ENCODE assay signal across 8 cellular contexts in genomic region chr2:13046557-13047165, GRCh38.
DNase-seq lines count a peak whose midpoint lies in the region; ATAC-seq and TF ChIP-seq lines count a peak whose summit lies in the region.

No MANE protein-coding gene starts in this region.

- H3K4me3 ChIP-seq in breast epithelium (no peak overlapping the region), OCI-LY1 (ENCODE audit: low read depth, low read length, poor library complexity, severe bottlenecking) (no peak overlapping the region), esophagus muscularis mucosa (no peak overlapping the region), smooth muscle cell (no peak overlapping the region)

- H3K4me2 ChIP-seq in OCI-LY1 (ENCODE audit: low read length) (no peak overlapping the region), smooth muscle cell (no peak overlapping the region)

- H3K9me3 Mint-ChIP-seq in MCF 10A (ENCODE audit: unreplicated experiment), result no peaks in the 10 kb centered on the region
- no peaks in the 10 kb centered on the region for H3K9me3 Mint-ChIP-seq in CD14-positive monocyte

- H3K36me3 Mint-ChIP-seq in MCF 10A (ENCODE audit: insufficient read depth, unreplicated experiment) (no peaks in the 10 kb centered on the region), CD14-positive monocyte (no peaks in the 10 kb centered on the region)

- TF ChIP-seq POLR2A in breast epithelium (IDR thresholded peaks at IDR 0.05), result no peak
- no peak for TF ChIP-seq POLR2A in esophagus muscularis mucosa (IDR thresholded peaks at IDR 0.05; ENCODE audit: low read depth)

- POLR2A ChIA-PET in MCF 10A (lab: Yijun Ruan, JAX), result no interaction called here

- intact Hi-C loops in MCF 10A (cut with micrococcal nuclease) (no loop called here), breast epithelium (cut with DNase I; ENCODE audit: low total_unique reads) (no loop called here), esophagus muscularis mucosa (cut with DNase I) (no loop called here), CD14-positive monocyte (cut with micrococcal nuclease) (no loop called here)

- H3K36me3 ChIP-seq in breast epithelium, result no peaks in the 10 kb centered on the region
- no peaks in the 10 kb centered on the region for H3K36me3 ChIP-seq in OCI-LY1 (ENCODE audit: insufficient read depth, low read length)
- no peaks in the 10 kb centered on the region for H3K36me3 ChIP-seq in esophagus muscularis mucosa
- H3K36me3 ChIP-seq in smooth muscle cell (ENCODE audit: low read depth), result no peaks in the 10 kb centered on the region

- H3K79me2 ChIP-seq in OCI-LY1 (ENCODE audit: insufficient read depth, low read length) (no peaks in the 10 kb centered on the region), smooth muscle cell (ENCODE audit: low read depth) (no peaks in the 10 kb centered on the region)

- H3K4me3 Mint-ChIP-seq in MCF 10A (ENCODE audit: unreplicated experiment) (no peak overlapping the region), CD14-positive monocyte (no peak overlapping the region)

- TF ChIP-seq CTCF in MCF 10A (IDR thresholded peaks at IDR 0.05; ENCODE audit: unreplicated experiment) (peak; percentile 46), breast epithelium (IDR thresholded peaks at IDR 0.05) (no peak), OCI-LY1 (IDR thresholded peaks at IDR 0.05; ENCODE audit: low read length) (peak; percentile 43; the same call in 1 of the 2 replicates), esophagus muscularis mucosa (IDR thresholded peaks at IDR 0.05) (peak in 2 of 3 experiments; percentile 11 to 25), smooth muscle cell (IDR thresholded peaks at IDR 0.05; ENCODE audit: borderline replicate concordance, insufficient read depth, poor library complexity, severe bottlenecking) (peak; percentile 52), CD14-positive monocyte (IDR thresholded peaks at IDR 0.05) (no peak)

- no peak for ATAC-seq in HG02938 (IDR thresholded peaks at IDR 0.05; ENCODE audit: unreplicated experiment)

- H3K9ac ChIP-seq in OCI-LY1 (ENCODE audit: low read length) (no peak overlapping the region), smooth muscle cell (ENCODE audit: low read depth) (no peak overlapping the region)

- H3K4me1 Mint-ChIP-seq in MCF 10A (ENCODE audit: insufficient read depth, unreplicated experiment) (peaks cover 5% of the 10 kb centered on the region), CD14-positive monocyte (no peaks in the 10 kb centered on the region)

- H3K27ac ChIP-seq in breast epithelium (no peak overlapping the region), OCI-LY1 (ENCODE audit: low read depth, low read length, poor library complexity, severe bottlenecking) (no peak overlapping the region), esophagus muscularis mucosa (replicated peaks in 1 of 4) (no peak overlapping the region), smooth muscle cell (ENCODE audit: low read depth) (no peak overlapping the region)

- H3K9me2 ChIP-seq in OCI-LY1 (ENCODE audit: low read depth, low read length), result no peaks in the 10 kb centered on the region

- H3K27me3 ChIP-seq in breast epithelium, result no peaks in the 10 kb centered on the region
- H3K27me3 ChIP-seq in OCI-LY1 (ENCODE audit: insufficient read depth, low read length), result no peaks in the 10 kb centered on the region
- no peaks in the 10 kb centered on the region for H3K27me3 ChIP-seq in esophagus muscularis mucosa
- H3K27me3 ChIP-seq in smooth muscle cell (ENCODE audit: low read depth), result peaks cover 5% of the 10 kb centered on the region

- peak; percentile 20 for DNase-seq in MCF 10A (ENCODE audit: unreplicated experiment)
- no peak for DNase-seq in breast epithelium (ENCODE audit: low spot score in 2 of 2)
- DNase-seq in esophagus muscularis mucosa (ENCODE audit: extremely low spot score), result no peak
- DNase-seq in smooth muscle cell (lab: John Stamatoyannopoulos, UW; ENCODE audit: unreplicated experiment), result no peak
- no peak for DNase-seq in activated gamma-delta T cell (lab: John Stamatoyannopoulos, UW)
- DNase-seq in CD14-positive monocyte (ENCODE audit: low spot score), result no peak

- CTCF ChIA-PET in MCF 10A (lab: Yijun Ruan, JAX), result interaction anchor here (0.5 to 2.5 kb wide), 14 partner anchors 10 to 1662 kb away, joined by 3 to 8 read pairs (median 3); no protein-coding TSS in a partner anchor

- H3F3A ChIP-seq in OCI-LY1 (ENCODE audit: insufficient read depth, low read length) (no peaks in the 10 kb centered on the region), smooth muscle cell (ENCODE audit: low read depth) (no peaks in the 10 kb centered on the region)

- H4K20me1 ChIP-seq in OCI-LY1 (ENCODE audit: insufficient read depth, low read length), result no peaks in the 10 kb centered on the region
- H4K20me1 ChIP-seq in smooth muscle cell (ENCODE audit: low read depth), result no peaks in the 10 kb centered on the region

- H3K9me3 ChIP-seq in breast epithelium (no peaks in the 10 kb centered on the region), OCI-LY1 (ENCODE audit: low read length) (no peaks in the 10 kb centered on the region), esophagus muscularis mucosa (no peaks in the 10 kb centered on the region), smooth muscle cell (replicated peaks; ENCODE audit: low read depth) (no peaks in the 10 kb centered on the region)

- H3K4me1 ChIP-seq in breast epithelium, result no peaks in the 10 kb centered on the region
- H3K4me1 ChIP-seq in OCI-LY1 (ENCODE audit: insufficient read depth, low read length, severe bottlenecking), result no peaks in the 10 kb centered on the region
- no peaks in the 10 kb centered on the region for H3K4me1 ChIP-seq in esophagus muscularis mucosa
- no peaks in the 10 kb centered on the region for H3K4me1 ChIP-seq in smooth muscle cell (ENCODE audit: low read depth)

- no peak for TF ChIP-seq EP300 in esophagus muscularis mucosa (IDR thresholded peaks at IDR 0.05)

- no peak overlapping the region for H2AFZ ChIP-seq in OCI-LY1 (ENCODE audit: low read length)
- H2AFZ ChIP-seq in smooth muscle cell (ENCODE audit: low read depth), result no peak overlapping the region

- H3K27me3 Mint-ChIP-seq in MCF 10A (ENCODE audit: insufficient read depth, unreplicated experiment) (peaks cover 28% of the 10 kb centered on the region), CD14-positive monocyte (ENCODE audit: low read depth in 3 of 3) (peaks cover 2 to 6% (median 3%) of the 10 kb centered on the region in 3 donors)

- no peak overlapping the region for H3K27ac Mint-ChIP-seq in MCF 10A (ENCODE audit: low read depth, unreplicated experiment)
- H3K27ac Mint-ChIP-seq in CD14-positive monocyte, result no peak overlapping the region

- BruUV-seq in MCF 10A (replicated peaks; lab: Mats Ljungman, UMichigan), result no TSS peak

- 51% methylated on average over 2 of the region's 2 CpGs for WGBS in esophagus muscularis mucosa
- WGBS in smooth muscle cell (ENCODE audit: low lambda C conversion rate), result 57% methylated on average over 2 of the region's 2 CpGs

Comparison
In these comparisons a context has a peak if more than half of its experiments do, and no peak if none do; other contexts are left out.
1. CTCF ChIP-seq: peak in MCF 10A (single experiment), OCI-LY1 (single experiment), esophagus muscularis mucosa (2 of 3) and smooth muscle cell (single experiment); none in breast epithelium (0 of 3) and CD14-positive monocyte (single experiment).